ENCODE assay signal across 11 cellular contexts in genomic region chr11:71911986-71912340, GRCh38. TPM values are rescaled to one million over a fixed set of nuclear protein-coding genes. Genes with fewer than 3 reads are reported as not detected.
DNase-seq lines count a peak whose midpoint lies in the region; ATAC-seq and TF ChIP-seq lines count a peak whose summit lies in the region.
"Not testable (repeated sequence)": the region's sequence is repeated elsewhere in the genome, so short reads cannot be mapped to it uniquely, and the experiment has no call there.
"Had no signal": no experiment of that assay in that cellular context is flagged by ENCODE, and none has a peak within 500 bp of the region (broad histone marks: within the 10 kb centered on the region; RNA-seq: fewer than 3 reads in every experiment).

No MANE protein-coding gene starts in this region.

- POLR2A ChIA-PET in activated CD8-positive, alpha-beta T cell treated with anti-CD3 and anti-CD28 coated beads for 36 hours (lab: Charles Lee) = interaction anchor here (3.4 kb wide), 1 partner anchor 16 kb away, joined by 14 read pairs; the partner anchor contains the start of genes RNF121 and XNDC1N

- H3K4me1 Mint-ChIP-seq in Calu3 (ENCODE audit: low read depth, unreplicated experiment) = not testable (repeated sequence)
- peaks cover 16% of the 10 kb centered on the region for H3K4me1 Mint-ChIP-seq in T-helper 1 cell treated with Interleukin-12 subunit alpha and Interleukin-12 subunit beta and Interleukin-4 antibody, amounts not matched to agents 30 μg/mL and 1 μg/mL, for 36 hours (ENCODE audit: low read depth)
- peaks cover 12% of the 10 kb centered on the region for H3K4me1 Mint-ChIP-seq in activated CD8-positive, alpha-beta T cell treated with anti-CD3 and anti-CD28 coated beads for 36 hours (ENCODE audit: low read depth)
- peaks cover 17% of the 10 kb centered on the region for H3K4me1 Mint-ChIP-seq in activated T-helper 17 cell treated with anti-CD3 and anti-CD28 coated beads, Interleukin-2, amount 50 U/mL, for 72 hours
- H3K4me1 Mint-ChIP-seq in activated naive CD8-positive, alpha-beta T cell (ENCODE audit: low read depth) = peaks cover 10% of the 10 kb centered on the region
- peaks cover 11 to 12% of the 10 kb centered on the region in 2 donors for H3K4me1 Mint-ChIP-seq in stimulated activated naive B cell treated with anti-CD40 and anti-IgM and Interleukin-4, amounts not matched to agents 10 μg/mL and 1 μg/mL and 100 μg/mL, for 72 hours

- not testable (repeated sequence) for TF ChIP-seq CTCF in Calu3 (IDR thresholded peaks at IDR 0.05; ENCODE audit: unreplicated experiment); activated CD8-positive, alpha-beta T cell treated with anti-CD3 and anti-CD28 coated beads for 36 hours (IDR thresholded peaks at IDR 0.05)

- ATAC-seq in activated CD8-positive, alpha-beta T cell treated with anti-CD3 and anti-CD28 coated beads for 36 hours; activated T-helper 17 cell treated with anti-CD3 and anti-CD28 coated beads, Interleukin-2, amount 50 U/mL, for 72 hours (replicated peaks); stimulated activated naive B cell treated with anti-CD40 and anti-IgM and Interleukin-4, amounts not matched to agents 10 μg/mL and 1 μg/mL and 100 μg/mL, for 72 hours (replicated peaks): not testable (repeated sequence)

- DNase-seq in Calu3 (peak; percentile 11), mucosa of gallbladder (ENCODE audit: low spot score) (peak; percentile 16)
- not testable (repeated sequence) for DNase-seq in activated CD8-positive, alpha-beta T cell treated with anti-CD3 and anti-CD28 coated beads for 36 hours; stimulated activated naive B cell treated with anti-CD40 and anti-IgM and Interleukin-4, amounts not matched to agents 10 μg/mL and 1 μg/mL and 100 μg/mL, for 72 hours

- not testable (repeated sequence) for H3K27ac Mint-ChIP-seq in Calu3 (ENCODE audit: unreplicated experiment)
- peak overlapping the region; percentile 50 for H3K27ac Mint-ChIP-seq in T-helper 1 cell treated with Interleukin-12 subunit alpha and Interleukin-12 subunit beta and Interleukin-4 antibody, amounts not matched to agents 30 μg/mL and 1 μg/mL, for 36 hours
- H3K27ac Mint-ChIP-seq in activated CD8-positive, alpha-beta T cell treated with anti-CD3 and anti-CD28 coated beads for 36 hours = peak overlapping the region; percentile 88
- H3K27ac Mint-ChIP-seq in activated T-helper 17 cell treated with anti-CD3 and anti-CD28 coated beads, Interleukin-2, amount 50 U/mL, for 72 hours = peak overlapping the region; percentile 75
- H3K27ac Mint-ChIP-seq in activated naive CD8-positive, alpha-beta T cell = peak overlapping the region; percentile 66
- peak overlapping the region; percentile 3 for H3K27ac Mint-ChIP-seq in stimulated activated naive B cell treated with anti-CD40 and anti-IgM and Interleukin-4, amounts not matched to agents 10 μg/mL and 1 μg/mL and 100 μg/mL, for 72 hours

- CTCF ChIA-PET in Calu3 (lab: Charles Lee) = not testable (repeated sequence)
- CTCF ChIA-PET in activated CD8-positive, alpha-beta T cell treated with anti-CD3 and anti-CD28 coated beads for 36 hours (lab: Charles Lee) = interaction anchor here (0.7 to 1.4 kb wide), 6 partner anchors 11 to 66 kb away, joined by 3 to 5 read pairs (median 3); partner anchors contain the start of gene XNDC1N

- not testable (repeated sequence) for H3K36me3 Mint-ChIP-seq in Calu3 (ENCODE audit: insufficient read depth, unreplicated experiment)
- H3K36me3 Mint-ChIP-seq in T-helper 1 cell treated with Interleukin-12 subunit alpha and Interleukin-12 subunit beta and Interleukin-4 antibody, amounts not matched to agents 30 μg/mL and 1 μg/mL, for 36 hours (ENCODE audit: low read depth) = peaks cover 28% of the 10 kb centered on the region
- H3K36me3 Mint-ChIP-seq in activated CD8-positive, alpha-beta T cell treated with anti-CD3 and anti-CD28 coated beads for 36 hours (ENCODE audit: low read depth) = peaks cover 43% of the 10 kb centered on the region
- H3K36me3 Mint-ChIP-seq in activated T-helper 17 cell treated with anti-CD3 and anti-CD28 coated beads, Interleukin-2, amount 50 U/mL, for 72 hours (ENCODE audit: low read depth) = peaks cover 73% of the 10 kb centered on the region
- peaks cover 31% of the 10 kb centered on the region for H3K36me3 Mint-ChIP-seq in activated naive CD8-positive, alpha-beta T cell
- H3K36me3 Mint-ChIP-seq in stimulated activated naive B cell treated with anti-CD40 and anti-IgM and Interleukin-4, amounts not matched to agents 10 μg/mL and 1 μg/mL and 100 μg/mL, for 72 hours = peaks cover 40 to 58% of the 10 kb centered on the region in 2 donors

- intact Hi-C loops in Calu3 (cut with micrococcal nuclease; ENCODE audit: unreplicated experiment); activated CD8-positive, alpha-beta T cell treated with anti-CD3 and anti-CD28 coated beads for 36 hours (cut with micrococcal nuclease): not testable (repeated sequence)

- not testable (repeated sequence) for H3K9me3 Mint-ChIP-seq in Calu3 (ENCODE audit: low read depth, unreplicated experiment); T-helper 1 cell treated with Interleukin-12 subunit alpha and Interleukin-12 subunit beta and Interleukin-4 antibody, amounts not matched to agents 30 μg/mL and 1 μg/mL, for 36 hours; activated CD8-positive, alpha-beta T cell treated with anti-CD3 and anti-CD28 coated beads for 36 hours; activated T-helper 17 cell treated with anti-CD3 and anti-CD28 coated beads, Interleukin-2, amount 50 U/mL, for 72 hours; activated naive CD8-positive, alpha-beta T cell (ENCODE audit: low read depth); stimulated activated naive B cell treated with anti-CD40 and anti-IgM and Interleukin-4, amounts not matched to agents 10 μg/mL and 1 μg/mL and 100 μg/mL, for 72 hours

- BruUV-seq in Calu3 (replicated peaks; lab: Mats Ljungman, UMichigan) = not testable (repeated sequence)

- H3K27me3 Mint-ChIP-seq in Calu3 (ENCODE audit: unreplicated experiment); T-helper 1 cell treated with Interleukin-12 subunit alpha and Interleukin-12 subunit beta and Interleukin-4 antibody, amounts not matched to agents 30 μg/mL and 1 μg/mL, for 36 hours (ENCODE audit: low read depth); activated CD8-positive, alpha-beta T cell treated with anti-CD3 and anti-CD28 coated beads for 36 hours; activated T-helper 17 cell treated with anti-CD3 and anti-CD28 coated beads, Interleukin-2, amount 50 U/mL, for 72 hours; activated naive CD8-positive, alpha-beta T cell; stimulated activated naive B cell treated with anti-CD40 and anti-IgM and Interleukin-4, amounts not matched to agents 10 μg/mL and 1 μg/mL and 100 μg/mL, for 72 hours: not testable (repeated sequence)

- not testable (repeated sequence) for H3K4me3 Mint-ChIP-seq in Calu3 (ENCODE audit: low read depth, unreplicated experiment); T-helper 1 cell treated with Interleukin-12 subunit alpha and Interleukin-12 subunit beta and Interleukin-4 antibody, amounts not matched to agents 30 μg/mL and 1 μg/mL, for 36 hours; activated CD8-positive, alpha-beta T cell treated with anti-CD3 and anti-CD28 coated beads for 36 hours; activated naive CD8-positive, alpha-beta T cell; stimulated activated naive B cell treated with anti-CD40 and anti-IgM and Interleukin-4, amounts not matched to agents 10 μg/mL and 1 μg/mL and 100 μg/mL, for 72 hours
- H3K4me3 Mint-ChIP-seq in activated T-helper 17 cell treated with anti-CD3 and anti-CD28 coated beads, Interleukin-2, amount 50 U/mL, for 72 hours = peak overlapping the region; percentile 4

RNA-seq across cellular contexts. Expression of gene XNDC1N, which starts 16.4 kb away (rescaled TPM):
- total RNA-seq in Calu3 (2022) (18.5 and 20.4 TPM in 2 replicates), mucosa of gallbladder (11.6 TPM)
- 10 to 100 TPM; 15.8 to 16.0 TPM for total RNA-seq in activated CD8-positive, alpha-beta T cell treated with anti-CD3 and anti-CD28 coated beads for 36 hours
- 10 to 100 TPM; 13.9 to 16.6 TPM for total RNA-seq in activated T-helper 17 cell treated with anti-CD3 and anti-CD28 coated beads, Interleukin-2, amount 50 U/mL, for 72 hours

RNA-seq across cellular contexts. Expression of gene RNF121, which starts 16.9 kb away (rescaled TPM):
- total RNA-seq in Calu3 (2022) (51.7 and 52.3 TPM in 2 replicates), mucosa of gallbladder (38.7 TPM)
- total RNA-seq in activated CD8-positive, alpha-beta T cell treated with anti-CD3 and anti-CD28 coated beads for 36 hours = 10 to 100 TPM; 23.7 to 28.1 TPM
- total RNA-seq in activated T-helper 17 cell treated with anti-CD3 and anti-CD28 coated beads, Interleukin-2, amount 50 U/mL, for 72 hours = 10 to 100 TPM; 45.8 to 55.5 TPM

RNA-seq across cellular contexts. Expression of gene DEFB131B, which starts 33.7 kb away (rescaled TPM):
- total RNA-seq in Calu3 (2022) (not detected in 2 replicates), mucosa of gallbladder (not detected)
- not detected for total RNA-seq in activated CD8-positive, alpha-beta T cell treated with anti-CD3 and anti-CD28 coated beads for 36 hours
- total RNA-seq in activated T-helper 17 cell treated with anti-CD3 and anti-CD28 coated beads, Interleukin-2, amount 50 U/mL, for 72 hours = not detected
- total RNA-seq: CD8-positive, alpha-beta memory T cell; Daoy; H4; HepG2 had no signal
